Comparison of ENCODE assay signal across 1 cellular context in the genomic region with DNA sequence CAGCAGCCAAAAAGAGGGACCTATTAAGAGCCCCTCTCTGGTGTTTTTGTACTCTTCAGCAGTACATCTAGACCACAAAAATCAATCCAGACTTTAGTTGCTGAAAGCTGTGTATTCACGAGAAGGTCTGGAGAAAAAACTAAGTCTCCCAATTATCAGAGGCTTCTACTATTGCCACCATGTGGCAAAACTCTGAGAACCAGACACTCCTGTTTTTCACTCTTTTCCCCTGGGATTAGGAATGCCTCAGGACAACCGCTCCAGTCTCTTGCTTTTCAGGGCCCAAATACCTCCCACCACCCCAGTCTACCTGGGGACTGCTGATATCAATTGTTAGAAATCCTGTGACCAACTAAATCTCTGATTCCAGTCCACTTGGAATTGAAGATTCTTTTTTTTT.
TF ChIP-seq lines count a peak whose summit lies in the region.

No MANE protein-coding gene starts in this region.

TF ChIP-seq in H1, 55 proteins besides CTCF, POLR2A, EP300 and RAD21:
- TF ChIP-seq, protein P1, sequence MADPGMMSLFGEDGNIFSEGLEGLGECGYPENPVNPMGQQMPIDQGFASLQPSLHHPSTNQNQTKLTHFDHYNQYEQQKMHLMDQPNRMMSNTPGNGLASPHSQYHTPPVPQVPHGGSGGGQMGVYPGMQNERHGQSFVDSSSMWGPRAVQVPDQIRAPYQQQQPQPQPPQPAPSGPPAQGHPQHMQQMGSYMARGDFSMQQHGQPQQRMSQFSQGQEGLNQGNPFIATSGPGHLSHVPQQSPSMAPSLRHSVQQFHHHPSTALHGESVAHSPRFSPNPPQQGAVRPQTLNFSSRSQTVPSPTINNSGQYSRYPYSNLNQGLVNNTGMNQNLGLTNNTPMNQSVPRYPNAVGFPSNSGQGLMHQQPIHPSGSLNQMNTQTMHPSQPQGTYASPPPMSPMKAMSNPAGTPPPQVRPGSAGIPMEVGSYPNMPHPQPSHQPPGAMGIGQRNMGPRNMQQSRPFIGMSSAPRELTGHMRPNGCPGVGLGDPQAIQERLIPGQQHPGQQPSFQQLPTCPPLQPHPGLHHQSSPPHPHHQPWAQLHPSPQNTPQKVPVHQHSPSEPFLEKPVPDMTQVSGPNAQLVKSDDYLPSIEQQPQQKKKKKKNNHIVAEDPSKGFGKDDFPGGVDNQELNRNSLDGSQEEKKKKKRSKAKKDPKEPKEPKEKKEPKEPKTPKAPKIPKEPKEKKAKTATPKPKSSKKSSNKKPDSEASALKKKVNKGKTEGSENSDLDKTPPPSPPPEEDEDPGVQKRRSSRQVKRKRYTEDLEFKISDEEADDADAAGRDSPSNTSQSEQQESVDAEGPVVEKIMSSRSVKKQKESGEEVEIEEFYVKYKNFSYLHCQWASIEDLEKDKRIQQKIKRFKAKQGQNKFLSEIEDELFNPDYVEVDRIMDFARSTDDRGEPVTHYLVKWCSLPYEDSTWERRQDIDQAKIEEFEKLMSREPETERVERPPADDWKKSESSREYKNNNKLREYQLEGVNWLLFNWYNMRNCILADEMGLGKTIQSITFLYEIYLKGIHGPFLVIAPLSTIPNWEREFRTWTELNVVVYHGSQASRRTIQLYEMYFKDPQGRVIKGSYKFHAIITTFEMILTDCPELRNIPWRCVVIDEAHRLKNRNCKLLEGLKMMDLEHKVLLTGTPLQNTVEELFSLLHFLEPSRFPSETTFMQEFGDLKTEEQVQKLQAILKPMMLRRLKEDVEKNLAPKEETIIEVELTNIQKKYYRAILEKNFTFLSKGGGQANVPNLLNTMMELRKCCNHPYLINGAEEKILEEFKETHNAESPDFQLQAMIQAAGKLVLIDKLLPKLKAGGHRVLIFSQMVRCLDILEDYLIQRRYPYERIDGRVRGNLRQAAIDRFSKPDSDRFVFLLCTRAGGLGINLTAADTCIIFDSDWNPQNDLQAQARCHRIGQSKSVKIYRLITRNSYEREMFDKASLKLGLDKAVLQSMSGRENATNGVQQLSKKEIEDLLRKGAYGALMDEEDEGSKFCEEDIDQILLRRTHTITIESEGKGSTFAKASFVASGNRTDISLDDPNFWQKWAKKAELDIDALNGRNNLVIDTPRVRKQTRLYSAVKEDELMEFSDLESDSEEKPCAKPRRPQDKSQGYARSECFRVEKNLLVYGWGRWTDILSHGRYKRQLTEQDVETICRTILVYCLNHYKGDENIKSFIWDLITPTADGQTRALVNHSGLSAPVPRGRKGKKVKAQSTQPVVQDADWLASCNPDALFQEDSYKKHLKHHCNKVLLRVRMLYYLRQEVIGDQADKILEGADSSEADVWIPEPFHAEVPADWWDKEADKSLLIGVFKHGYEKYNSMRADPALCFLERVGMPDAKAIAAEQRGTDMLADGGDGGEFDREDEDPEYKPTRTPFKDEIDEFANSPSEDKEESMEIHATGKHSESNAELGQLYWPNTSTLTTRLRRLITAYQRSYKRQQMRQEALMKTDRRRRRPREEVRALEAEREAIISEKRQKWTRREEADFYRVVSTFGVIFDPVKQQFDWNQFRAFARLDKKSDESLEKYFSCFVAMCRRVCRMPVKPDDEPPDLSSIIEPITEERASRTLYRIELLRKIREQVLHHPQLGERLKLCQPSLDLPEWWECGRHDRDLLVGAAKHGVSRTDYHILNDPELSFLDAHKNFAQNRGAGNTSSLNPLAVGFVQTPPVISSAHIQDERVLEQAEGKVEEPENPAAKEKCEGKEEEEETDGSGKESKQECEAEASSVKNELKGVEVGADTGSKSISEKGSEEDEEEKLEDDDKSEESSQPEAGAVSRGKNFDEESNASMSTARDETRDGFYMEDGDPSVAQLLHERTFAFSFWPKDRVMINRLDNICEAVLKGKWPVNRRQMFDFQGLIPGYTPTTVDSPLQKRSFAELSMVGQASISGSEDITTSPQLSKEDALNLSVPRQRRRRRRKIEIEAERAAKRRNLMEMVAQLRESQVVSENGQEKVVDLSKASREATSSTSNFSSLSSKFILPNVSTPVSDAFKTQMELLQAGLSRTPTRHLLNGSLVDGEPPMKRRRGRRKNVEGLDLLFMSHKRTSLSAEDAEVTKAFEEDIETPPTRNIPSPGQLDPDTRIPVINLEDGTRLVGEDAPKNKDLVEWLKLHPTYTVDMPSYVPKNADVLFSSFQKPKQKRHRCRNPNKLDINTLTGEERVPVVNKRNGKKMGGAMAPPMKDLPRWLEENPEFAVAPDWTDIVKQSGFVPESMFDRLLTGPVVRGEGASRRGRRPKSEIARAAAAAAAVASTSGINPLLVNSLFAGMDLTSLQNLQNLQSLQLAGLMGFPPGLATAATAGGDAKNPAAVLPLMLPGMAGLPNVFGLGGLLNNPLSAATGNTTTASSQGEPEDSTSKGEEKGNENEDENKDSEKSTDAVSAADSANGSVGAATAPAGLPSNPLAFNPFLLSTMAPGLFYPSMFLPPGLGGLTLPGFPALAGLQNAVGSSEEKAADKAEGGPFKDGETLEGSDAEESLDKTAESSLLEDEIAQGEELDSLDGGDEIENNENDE (IDR thresholded peaks at IDR 0.05; ENCODE audit: insufficient replicate concordance, low read length), result no peak
- TF ChIP-seq SP2 (IDR thresholded peaks at IDR 0.05; ENCODE audit: low read length) (no peak), BCL11A (IDR thresholded peaks at IDR 0.05; ENCODE audit: low read depth in 2 of 2, low read length in 2 of 2) (no peak), SIRT6 (IDR thresholded peaks at IDR 0.05; ENCODE audit: low read length) (no peak), EZH2 (IDR thresholded peaks at IDR 0.05; ENCODE audit: low read depth, low read length, severe bottlenecking) (no peak), KDM5A (IDR thresholded peaks at IDR 0.05; ENCODE audit: low read length) (no peak), JUND (IDR thresholded peaks at IDR 0.05; ENCODE audit: low read length) (no peak), CHD1 (IDR thresholded peaks at IDR 0.05; ENCODE audit: low read depth, low read length) (no peak), BACH1 (IDR thresholded peaks at IDR 0.05; ENCODE audit: low read length) (no peak), CREB1 (IDR thresholded peaks at IDR 0.05) (no peak), FOSL1 (IDR thresholded peaks at IDR 0.05; ENCODE audit: insufficient read depth, low read depth, low read length) (no peak), BRCA1 (IDR thresholded peaks at IDR 0.05; ENCODE audit: low read depth, low read length) (no peak), TBP (IDR thresholded peaks at IDR 0.05; ENCODE audit: low read depth, low read length) (no peak), CBX5 (IDR thresholded peaks at IDR 0.05; ENCODE audit: low read depth, low read length) (no peak), PHF8 (conservative IDR thresholded peaks at IDR 0.05; ENCODE audit: low read depth, low read length) (no peak), GABPA (IDR thresholded peaks at IDR 0.05; ENCODE audit: borderline replicate concordance, insufficient read depth, low read length) (no peak), POLR2AphosphoS5 (IDR thresholded peaks at IDR 0.05; ENCODE audit: low read depth, low read length) (no peak)
- TF ChIP-seq, protein P2, sequence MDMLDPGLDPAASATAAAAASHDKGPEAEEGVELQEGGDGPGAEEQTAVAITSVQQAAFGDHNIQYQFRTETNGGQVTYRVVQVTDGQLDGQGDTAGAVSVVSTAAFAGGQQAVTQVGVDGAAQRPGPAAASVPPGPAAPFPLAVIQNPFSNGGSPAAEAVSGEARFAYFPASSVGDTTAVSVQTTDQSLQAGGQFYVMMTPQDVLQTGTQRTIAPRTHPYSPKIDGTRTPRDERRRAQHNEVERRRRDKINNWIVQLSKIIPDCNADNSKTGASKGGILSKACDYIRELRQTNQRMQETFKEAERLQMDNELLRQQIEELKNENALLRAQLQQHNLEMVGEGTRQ (IDR thresholded peaks at IDR 0.05; ENCODE audit: low read length), result no peak
- TF ChIP-seq, protein P3, sequence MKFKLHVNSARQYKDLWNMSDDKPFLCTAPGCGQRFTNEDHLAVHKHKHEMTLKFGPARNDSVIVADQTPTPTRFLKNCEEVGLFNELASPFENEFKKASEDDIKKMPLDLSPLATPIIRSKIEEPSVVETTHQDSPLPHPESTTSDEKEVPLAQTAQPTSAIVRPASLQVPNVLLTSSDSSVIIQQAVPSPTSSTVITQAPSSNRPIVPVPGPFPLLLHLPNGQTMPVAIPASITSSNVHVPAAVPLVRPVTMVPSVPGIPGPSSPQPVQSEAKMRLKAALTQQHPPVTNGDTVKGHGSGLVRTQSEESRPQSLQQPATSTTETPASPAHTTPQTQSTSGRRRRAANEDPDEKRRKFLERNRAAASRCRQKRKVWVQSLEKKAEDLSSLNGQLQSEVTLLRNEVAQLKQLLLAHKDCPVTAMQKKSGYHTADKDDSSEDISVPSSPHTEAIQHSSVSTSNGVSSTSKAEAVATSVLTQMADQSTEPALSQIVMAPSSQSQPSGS (IDR thresholded peaks at IDR 0.05; ENCODE audit: low read length), result no peak
